ENCODE assay signal across 7 cellular contexts in genomic region chr19:1076951-1077350, GRCh38.
A peak's percentile ranks its signal among the peaks of the same experiment; 100 is the strongest.
DNase-seq lines count a peak whose midpoint lies in the region; ATAC-seq lines count a peak whose summit lies in the region.

No MANE protein-coding gene starts in this region.

- ATAC-seq in GM19395 (IDR thresholded peaks at IDR 0.05; ENCODE audit: unreplicated experiment) (peak; percentile 78), HG03457 (IDR thresholded peaks at IDR 0.05; ENCODE audit: unreplicated experiment) (peak; percentile 44)

- peak; percentile 73 to 90 (median 81) for DNase-seq in activated CD4-positive, CD25-positive, alpha-beta regulatory T cell (lab: John Stamatoyannopoulos, UW)
- DNase-seq in caudate nucleus (lab: John Stamatoyannopoulos, UW) (peak in 36 of 61 donors; percentile 11 to 79 (median 44)), pons (ENCODE audit: low spot score) (peak; percentile 40), NCI-H2081 treated with DMSO at 0.1 percent for 48 hours (lab: John Stamatoyannopoulos, UW) (no peak), AG08396 (ENCODE audit: low spot score) (no peak)

- H3K27ac ChIP-seq in caudate nucleus (ENCODE audit: low read depth, low read length): no peak overlapping the region

Comparison
In these comparisons a context has a peak if more than half of its experiments do, and no peak if none do; other contexts are left out.
1. DNase-seq: peak in activated CD4-positive, CD25-positive, alpha-beta regulatory T cell (4 of 4), caudate nucleus (36 of 61) and pons (single experiment); none in NCI-H2081 treated with DMSO at 0.1 percent for 48 hours (single experiment) and AG08396 (single experiment).